ENCODE assay signal across 10 cellular contexts in genomic region chr16:87581867-87582220, GRCh38. TPM values are rescaled to one million over a fixed set of nuclear protein-coding genes. Genes with fewer than 3 reads are reported as not detected.
A peak's percentile ranks its signal among the peaks of the same experiment; 100 is the strongest.
DNase-seq lines count a peak whose midpoint lies in the region; ATAC-seq and TF ChIP-seq lines count a peak whose summit lies in the region.
"Had no signal": no experiment of that assay in that cellular context is flagged by ENCODE, and none has a peak within 500 bp of the region (broad histone marks: within the 10 kb centered on the region; RNA-seq: fewer than 3 reads in every experiment).

No MANE protein-coding gene starts in this region.

- H3K4me1 ChIP-seq in subcutaneous abdominal adipose tissue (ENCODE audit: control insufficient read depth in 5 of 5, insufficient read depth in 5 of 5, low read length in 5 of 5): peaks cover 7 to 26% (median 25%) of the 10 kb centered on the region in 5 donors

- H3K27ac ChIP-seq in subcutaneous abdominal adipose tissue (ENCODE audit: low read depth, low read length): peak overlapping the region; percentile 93
- H3K27ac ChIP-seq: VCaP had no signal

- H3K9ac ChIP-seq in subcutaneous abdominal adipose tissue (ENCODE audit: low read length in 5 of 5): peak overlapping the region in 2 of 5 donors; percentile 19 to 64

- H3K4me3 ChIP-seq in kidney epithelial cell (ENCODE audit: low read depth, low read length) (no peak overlapping the region), subcutaneous abdominal adipose tissue (ENCODE audit: low read depth in 1 of 5, low read length in 5 of 5) (peak overlapping the region in 2 of 5 donors; percentile 39 to 44)

- no peak for TF ChIP-seq CTCF in kidney epithelial cell (IDR thresholded peaks at IDR 0.05; ENCODE audit: insufficient read depth, low read length, poor library complexity, severe bottlenecking)

- H3K36me3 ChIP-seq in kidney epithelial cell (ENCODE audit: control insufficient read depth, insufficient read depth, low read length) (no peaks in the 10 kb centered on the region), subcutaneous abdominal adipose tissue (ENCODE audit: control insufficient read depth in 5 of 5, insufficient read depth in 5 of 5, low read length in 5 of 5) (no peaks in the 10 kb centered on the region)

- ATAC-seq in GM18907 (IDR thresholded peaks at IDR 0.05; ENCODE audit: unreplicated experiment): no peak

- DNase-seq in HT-29 (ENCODE audit: low spot score) (peak; percentile 44), brain pericyte (ENCODE audit: low read depth, low spot score) (peak; percentile 83), kidney epithelial cell (ENCODE audit: low read depth) (peak; percentile 90), NCI-H82 treated with DMSO at 0.1 percent for 48 hours (lab: John Stamatoyannopoulos, UW; ENCODE audit: unreplicated experiment) (no peak), germinal center (ENCODE audit: low spot score) (no peak)
- no peak for DNase-seq in central memory CD4-positive, alpha-beta T cell
- DNase-seq: H9 had no signal

- H3K9me3 ChIP-seq in subcutaneous abdominal adipose tissue (ENCODE audit: control insufficient read depth in 5 of 5, low read length in 5 of 5): no peaks in the 10 kb centered on the region

- H3K27me3 ChIP-seq in kidney epithelial cell (ENCODE audit: control insufficient read depth, insufficient read depth, low read length) (peaks cover 3% of the 10 kb centered on the region), subcutaneous abdominal adipose tissue (ENCODE audit: control insufficient read depth in 5 of 5, insufficient read depth in 4 of 5, low read length in 5 of 5) (peaks cover 0 to 18% (median 14%) of the 10 kb centered on the region in 5 donors)

RNA-seq across cellular contexts. Expression of gene JPH3, which starts 20.5 kb away (rescaled TPM):
- not detected in 2 replicates for total RNA-seq in HT-29 (2014; rRNA removed; shearing (Covaris generic))
- 1.9 and 2.1 TPM in 2 replicates for total RNA-seq in kidney epithelial cell

Comparison
In these comparisons a context has a peak if more than half of its experiments do, and no peak if none do; other contexts are left out.
1. DNase-seq: peak in HT-29 (single experiment), brain pericyte (single experiment) and kidney epithelial cell (single experiment); none in central memory CD4-positive, alpha-beta T cell (single experiment), NCI-H82 treated with DMSO at 0.1 percent for 48 hours (single experiment) and germinal center (single experiment).